Comparison of ENCODE assay signal across 9 cellular contexts in the genomic region with DNA sequence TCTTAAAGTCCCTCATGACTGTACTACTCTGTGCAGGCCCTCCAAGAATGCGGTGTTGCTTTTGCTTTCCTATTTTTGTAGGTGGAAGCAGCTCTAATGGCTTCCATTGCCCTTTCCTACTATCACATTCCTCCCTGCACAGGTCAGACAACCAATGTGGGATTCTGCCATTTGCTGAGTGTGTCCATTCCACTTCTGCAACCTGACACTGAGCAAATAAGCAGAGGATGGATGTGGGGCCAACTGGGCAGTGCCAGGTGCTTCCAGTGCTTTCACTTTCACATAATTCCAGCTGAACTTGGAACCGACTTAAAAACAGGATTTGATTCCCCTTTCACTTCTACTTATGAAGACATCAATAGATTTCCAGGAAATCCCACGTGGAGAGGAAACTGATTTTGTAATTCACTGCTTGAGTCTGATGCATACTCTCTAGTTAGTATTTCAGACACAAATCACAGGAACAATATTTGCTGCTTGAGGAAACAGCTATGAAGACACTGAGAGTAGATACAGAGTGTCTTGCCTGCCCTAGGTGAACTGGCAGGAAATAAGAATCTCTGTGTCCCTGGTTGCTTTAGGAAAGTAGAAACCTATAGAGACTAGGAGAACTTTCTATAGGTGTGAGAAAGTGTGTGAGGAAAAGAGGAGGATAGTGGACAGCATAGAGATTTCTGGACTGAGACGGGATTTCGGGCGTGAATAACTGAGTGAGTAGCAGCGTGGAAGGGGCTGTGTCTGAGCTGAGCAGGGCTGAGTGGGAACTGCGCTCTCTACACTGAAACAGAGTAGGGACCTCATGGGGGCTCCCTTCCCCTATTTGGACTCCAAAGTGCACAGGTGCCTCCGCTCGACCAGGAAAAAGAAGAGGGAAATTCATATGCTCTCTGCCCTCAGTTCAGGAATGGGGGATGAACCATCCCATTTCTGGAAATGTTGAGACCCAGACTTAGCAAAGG. TPM values are rescaled to one million over a fixed set of nuclear protein-coding genes. Genes with fewer than 3 reads are reported as not detected.
A peak's percentile ranks its signal among the peaks of the same experiment; 100 is the strongest.
DNase-seq lines count a peak whose midpoint lies in the region; TF ChIP-seq lines count a peak whose summit lies in the region.
"Had no signal": no experiment of that assay in that cellular context is flagged by ENCODE, and none has a peak within 500 bp of the region (broad histone marks: within the 10 kb centered on the region; RNA-seq: fewer than 3 reads in every experiment).

No MANE protein-coding gene starts in this region.

- H3K36me3 Mint-ChIP-seq in MCF 10A (ENCODE audit: insufficient read depth, unreplicated experiment): no peaks in the 10 kb centered on the region

- H3K4me3 ChIP-seq in mammary epithelial cell (replicated peaks in 1 of 3; ENCODE audit: insufficient read depth in 1 of 3, low read depth in 2 of 3, low read length in 3 of 3) (no peak overlapping the region), endocrine pancreas (ENCODE audit: control insufficient read depth, insufficient read depth, low read length) (peak overlapping the region; percentile 63), thyroid gland (replicated peaks in 1 of 3) (no peak overlapping the region)

- peak; percentile 35 for DNase-seq in MCF 10A (ENCODE audit: unreplicated experiment)
- DNase-seq in mammary epithelial cell: no peak
- peak; percentile 73 for DNase-seq in NCI-H748 treated with DMSO at 0.1 percent for 48 hours (lab: John Stamatoyannopoulos, UW)
- DNase-seq in thyroid gland: peak; percentile 18 to 59
- DNase-seq in NCI-H1694 treated with DMSO at 0.1 percent for 48 hours (lab: John Stamatoyannopoulos, UW): no peak
- no peak for DNase-seq in amniotic stem cell (lab: John Stamatoyannopoulos, UW)
- no peak for DNase-seq in midbrain (lab: John Stamatoyannopoulos, UW)
- DNase-seq: naive B cell had no signal

- POLR2A ChIA-PET in MCF 10A (lab: Yijun Ruan, JAX): no interaction called here

- no peak for TF ChIP-seq POLR2A in thyroid gland (IDR thresholded peaks at IDR 0.05)

- intact Hi-C loops in MCF 10A (cut with micrococcal nuclease) (no loop called here), mammary epithelial cell (cut with micrococcal nuclease) (loop anchor here (5.0 kb wide), 1 partner anchor 164 kb away; no protein-coding TSS in a partner anchor), thyroid gland (cut with DNase I) (no loop called here)

- H4K20me1 ChIP-seq in mammary epithelial cell (ENCODE audit: insufficient read depth, low read length): no peaks in the 10 kb centered on the region

- H3K27me3 ChIP-seq in mammary epithelial cell (ENCODE audit: insufficient read depth, low read length): no peaks in the 10 kb centered on the region
- H3K27me3 ChIP-seq in endocrine pancreas (ENCODE audit: control insufficient read depth, insufficient read depth, low read length): no peaks in the 10 kb centered on the region
- no peaks in the 10 kb centered on the region for H3K27me3 ChIP-seq in thyroid gland

- H3K9ac ChIP-seq in mammary epithelial cell (ENCODE audit: insufficient read depth, low read length) (no peak overlapping the region), endocrine pancreas (ENCODE audit: control insufficient read depth, insufficient read depth, low read length) (no peak overlapping the region)

- H3K9me3 ChIP-seq in mammary epithelial cell (replicated peaks; ENCODE audit: insufficient read depth, low read length): no peaks in the 10 kb centered on the region
- H3K9me3 ChIP-seq in endocrine pancreas (ENCODE audit: control insufficient read depth, low read length): no peaks in the 10 kb centered on the region
- H3K9me3 ChIP-seq in thyroid gland: no peaks in the 10 kb centered on the region

- H2AFZ ChIP-seq in mammary epithelial cell (ENCODE audit: low read depth, low read length): no peak overlapping the region

- in situ Hi-C loops in mammary epithelial cell (cut with MboI; ENCODE audit: low sequenced_read_pairs in 2 of 2): loop anchor here in 1 of 2 donors (10.0 to 25.0 kb wide), 2 partner anchors 123 to 241 kb away; a partner anchor contains a TSS

- TF ChIP-seq CTCF in MCF 10A (IDR thresholded peaks at IDR 0.05; ENCODE audit: unreplicated experiment): no peak
- no peak for TF ChIP-seq CTCF in mammary epithelial cell (conservative IDR thresholded peaks at IDR 0.05 in 1 of 2, IDR thresholded peaks at IDR 0.05 in 1 of 2; ENCODE audit: extremely low read depth in 1 of 2, insufficient read depth in 1 of 2, low read depth in 1 of 2, low read length in 2 of 2)
- no peak for TF ChIP-seq CTCF in thyroid gland (IDR thresholded peaks at IDR 0.05)

- peaks cover 52% of the 10 kb centered on the region for H3K27me3 Mint-ChIP-seq in MCF 10A (ENCODE audit: insufficient read depth, unreplicated experiment)

- dilution Hi-C loops in mammary epithelial cell (cut with HindIII; ENCODE audit: low sequenced_read_pairs): no loop called here

- CTCF ChIA-PET in MCF 10A (lab: Yijun Ruan, JAX) (interaction anchor here (0.5 to 0.8 kb wide), 3 partner anchors 89 to 1277 kb away, joined by 3 to 4 read pairs (median 4); no protein-coding TSS in a partner anchor), mammary epithelial cell (lab: Charles Lee; ENCODE audit: low non-redundant PET) (interaction anchor here (0.6 kb wide), 2 partner anchors 109 to 127 kb away, joined by 4 to 8 read pairs; no protein-coding TSS in a partner anchor)

- H3K27ac ChIP-seq in mammary epithelial cell (ENCODE audit: insufficient read depth, low read depth, low read length): no peak overlapping the region
- no peak overlapping the region for H3K27ac ChIP-seq in thyroid gland

- BruUV-seq in MCF 10A (replicated peaks; lab: Mats Ljungman, UMichigan): no TSS peak
- BruUV-seq in mammary epithelial cell (replicated peaks; lab: Mats Ljungman, UMichigan): no TSS peak

- WGBS in mammary epithelial cell (ENCODE audit: low coverage, missing lambda C conversion rate): 73% methylated on average over 10 of the region's 10 CpGs
- WGBS in thyroid gland, 2 donors: 66 to 75% methylated on average over 10 of the region's 10 CpGs

- H3K4me1 ChIP-seq in mammary epithelial cell (ENCODE audit: insufficient read depth, low read length): no peaks in the 10 kb centered on the region
- H3K4me1 ChIP-seq in endocrine pancreas (ENCODE audit: control insufficient read depth, insufficient read depth, low read length): no peaks in the 10 kb centered on the region
- peaks cover 0 to 10% of the 10 kb centered on the region in 2 donors for H3K4me1 ChIP-seq in thyroid gland

- H3K36me3 ChIP-seq in mammary epithelial cell (ENCODE audit: insufficient read depth, low read length) (no peaks in the 10 kb centered on the region), endocrine pancreas (ENCODE audit: control insufficient read depth, insufficient read depth, low read length) (no peaks in the 10 kb centered on the region), thyroid gland (no peaks in the 10 kb centered on the region)

- H3K79me2 ChIP-seq in mammary epithelial cell (ENCODE audit: insufficient read depth, low read length): no peaks in the 10 kb centered on the region

- no peaks in the 10 kb centered on the region for H3K4me1 Mint-ChIP-seq in MCF 10A (ENCODE audit: insufficient read depth, unreplicated experiment)
- H3K4me1 Mint-ChIP-seq: naive B cell had no signal

- no peak overlapping the region for H3K27ac Mint-ChIP-seq in MCF 10A (ENCODE audit: low read depth, unreplicated experiment)
- H3K27ac Mint-ChIP-seq: naive B cell had no signal

- H3K9me3 Mint-ChIP-seq in MCF 10A (ENCODE audit: unreplicated experiment): no peaks in the 10 kb centered on the region
- H3K9me3 Mint-ChIP-seq: naive B cell had no signal

- no peak overlapping the region for H3K4me2 ChIP-seq in mammary epithelial cell (ENCODE audit: insufficient read depth, low read depth, low read length)

- no peak overlapping the region for H3K4me3 Mint-ChIP-seq in MCF 10A (ENCODE audit: unreplicated experiment)
- H3K4me3 Mint-ChIP-seq: naive B cell had no signal

RNA-seq across cellular contexts. Expression of a gene that starts 22.5 kb away (rescaled TPM):
- total RNA-seq in MCF 10A (2022) (not detected in 2 replicates), mammary epithelial cell (not detected), thyroid gland (not detected)
- polyA plus RNA-seq in mammary epithelial cell: not detected
- polyA minus RNA-seq in mammary epithelial cell: not detected

RNA-seq across cellular contexts. Expression of a gene that starts 26.1 kb away (rescaled TPM):
- total RNA-seq in MCF 10A (2022) (not detected in 2 replicates), mammary epithelial cell (not detected), thyroid gland (not detected)
- not detected for polyA plus RNA-seq in mammary epithelial cell
- polyA minus RNA-seq in mammary epithelial cell: not detected

RNA-seq across cellular contexts. Expression of a gene that starts 59.6 kb away (rescaled TPM):
- total RNA-seq in MCF 10A (2022) (not detected in 2 replicates), mammary epithelial cell (not detected), thyroid gland (not detected)
- not detected for polyA plus RNA-seq in mammary epithelial cell
- not detected for polyA minus RNA-seq in mammary epithelial cell

Comparison
In these comparisons a context has a peak if more than half of its experiments do, and no peak if none do; other contexts are left out.
1. DNase-seq: peak in MCF 10A (single experiment), NCI-H748 treated with DMSO at 0.1 percent for 48 hours (single experiment) and thyroid gland (2 of 2); none in mammary epithelial cell (single experiment), NCI-H1694 treated with DMSO at 0.1 percent for 48 hours (single experiment), amniotic stem cell (single experiment) and midbrain (single experiment).